Comparison of ENCODE assay signal across 23 cellular contexts in genomic region chr11:108944486-108945178, GRCh38.
"Had no signal": no experiment of that assay in that cellular context is flagged by ENCODE, and none has a peak within 500 bp of the region (broad histone marks: within the 10 kb centered on the region; RNA-seq: fewer than 3 reads in every experiment).

No MANE protein-coding gene starts in this region.

- H3K36me3 ChIP-seq: uterus, WERI-Rb-1 had no signal

- H3K9me3 ChIP-seq: right lobe of liver, transverse colon, uterus had no signal

- H3K27me3 Mint-ChIP-seq: activated naive CD4-positive, alpha-beta T cell treated with anti-CD3 and anti-CD28 coated beads, Interleukin-2, amount 10 ng/mL, durations not matched to agents 7 days and 5 days; activated T-cell treated with anti-CD3 and anti-CD28 coated beads, Interleukin-2, amount 50 U/mL, for 24 hours; naive B cell; stimulated activated naive CD8-positive, alpha-beta T cell treated with anti-CD3 and anti-CD28 coated beads, Interleukin-15, amount 100 ng/mL, for 72 hours had no signal

- H3K27me3 ChIP-seq: cardiac muscle cell, gastroesophageal sphincter, right lobe of liver, transverse colon, uterus had no signal

- H3K4me1 ChIP-seq: gastroesophageal sphincter, right lobe of liver, transverse colon, uterus had no signal

- H3K27ac ChIP-seq: cardiac muscle cell, epithelial cell of prostate, gastroesophageal sphincter, right lobe of liver, skin epidermis, transverse colon, uterus, WERI-Rb-1 had no signal

- DNase-seq: activated CD4-positive, CD25-positive, alpha-beta regulatory T cell treated with anti-CD3 and anti-CD28 coated beads, Interleukin-2, amount 50 U/mL, for 72 hours; activated CD8-positive, alpha-beta memory T cell treated with anti-CD3 and anti-CD28 coated beads for 24 hours; activated CD8-positive, alpha-beta memory T cell treated with anti-CD3 and anti-CD28 coated beads, Interleukin-2, amount 50 U/mL, for 4 hours; activated effector memory CD4-positive, alpha-beta T cell treated with Interleukin-2 at 50 U/mL for 16 hours; activated naive CD4-positive, alpha-beta T cell treated with anti-CD3 and anti-CD28 coated beads, Interleukin-2, amount 10 ng/mL, durations not matched to agents 7 days and 5 days; activated T-cell treated with anti-CD3 and anti-CD28 coated beads, Interleukin-2, amount 50 U/mL, for 24 hours; left cardiac atrium; naive B cell; occipital lobe; posterior cingulate gyrus; right lobe of liver; stimulated activated CD4-positive, alpha-beta T cell treated with anti-CD3 and anti-CD28 coated beads, Interleukin-2, amount 100 ng/mL, for 24 hours; stimulated activated naive CD8-positive, alpha-beta T cell treated with anti-CD3 and anti-CD28 coated beads, Interleukin-15, amount 100 ng/mL, for 72 hours; transverse colon; uterus; WERI-Rb-1 had no signal

- H3K4me3 Mint-ChIP-seq: activated naive CD4-positive, alpha-beta T cell treated with anti-CD3 and anti-CD28 coated beads, Interleukin-2, amount 10 ng/mL, durations not matched to agents 7 days and 5 days; activated T-cell treated with anti-CD3 and anti-CD28 coated beads, Interleukin-2, amount 50 U/mL, for 24 hours; naive B cell; neural crest cell; stimulated activated effector memory CD8-positive, alpha-beta T cell treated with anti-CD3 and anti-CD28 coated beads, Interleukin-12 subunit alpha, Interleukin-12 subunit beta, amount 100 ng/mL, for 72 hours; stimulated activated naive CD8-positive, alpha-beta T cell treated with anti-CD3 and anti-CD28 coated beads, Interleukin-15, amount 100 ng/mL, for 72 hours had no signal

- H3K9me3 Mint-ChIP-seq: activated naive CD4-positive, alpha-beta T cell treated with anti-CD3 and anti-CD28 coated beads, Interleukin-2, amount 10 ng/mL, durations not matched to agents 7 days and 5 days; neural crest cell had no signal

- H3K4me1 Mint-ChIP-seq: activated naive CD4-positive, alpha-beta T cell treated with anti-CD3 and anti-CD28 coated beads, Interleukin-2, amount 10 ng/mL, durations not matched to agents 7 days and 5 days; naive B cell; neural crest cell; stimulated activated naive CD8-positive, alpha-beta T cell treated with anti-CD3 and anti-CD28 coated beads, Interleukin-15, amount 100 ng/mL, for 72 hours had no signal

- ATAC-seq: gastroesophageal sphincter; left cardiac atrium; right lobe of liver; stimulated activated effector memory CD8-positive, alpha-beta T cell treated with anti-CD3 and anti-CD28 coated beads, Interleukin-12 subunit alpha, Interleukin-12 subunit beta, amount 100 ng/mL, for 72 hours; stimulated activated naive CD8-positive, alpha-beta T cell treated with anti-CD3 and anti-CD28 coated beads, Interleukin-15, amount 100 ng/mL, for 72 hours had no signal

- H3K4me3 ChIP-seq: cardiac muscle cell, gastroesophageal sphincter, lung, right lobe of liver, skin epidermis, transverse colon, uterus had no signal

- H3K27ac Mint-ChIP-seq: activated naive CD4-positive, alpha-beta T cell treated with anti-CD3 and anti-CD28 coated beads, Interleukin-2, amount 10 ng/mL, durations not matched to agents 7 days and 5 days; activated T-cell treated with anti-CD3 and anti-CD28 coated beads, Interleukin-2, amount 50 U/mL, for 24 hours; naive B cell; stimulated activated effector memory CD8-positive, alpha-beta T cell treated with anti-CD3 and anti-CD28 coated beads, Interleukin-12 subunit alpha, Interleukin-12 subunit beta, amount 100 ng/mL, for 72 hours had no signal
